ENCODE assay signal across 23 cellular contexts in the genomic region with DNA sequence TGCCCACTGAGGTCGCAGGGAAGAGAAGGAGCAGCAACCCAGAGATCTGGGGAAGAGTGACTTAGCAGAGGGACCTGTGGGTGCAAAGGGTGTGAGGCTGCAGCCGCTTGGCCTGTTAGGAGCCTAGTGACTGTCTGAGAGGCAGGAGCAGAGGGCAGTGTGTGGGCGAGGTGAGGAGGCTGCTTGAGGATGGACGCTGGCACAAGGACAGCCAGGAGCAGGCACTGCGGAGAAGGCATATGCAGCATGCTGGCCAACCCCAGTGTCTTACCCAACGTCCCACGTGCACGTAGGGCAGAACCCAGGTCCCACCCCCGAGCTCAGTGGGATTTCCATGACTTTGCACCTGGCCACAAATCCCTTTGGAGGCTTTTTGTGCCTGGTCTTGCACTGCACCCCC. TPM values are rescaled to one million over a fixed set of nuclear protein-coding genes. Genes with fewer than 3 reads are reported as not detected.
"Had no signal": no experiment of that assay in that cellular context is flagged by ENCODE, and none has a peak within 500 bp of the region (broad histone marks: within the 10 kb centered on the region; RNA-seq: fewer than 3 reads in every experiment).

No MANE protein-coding gene starts in this region.

- H3K9me3 ChIP-seq: lower lobe of right lung, prostate gland, right lobe of liver, tibial artery, upper lobe of right lung had no signal

- H3K4me3 ChIP-seq: coronary artery, hepatocyte, left ventricle myocardium inferior, lower lobe of right lung, prostate gland, right lobe of liver, tibial artery, upper lobe of right lung had no signal

- H3K27me3 Mint-ChIP-seq: memory B cell; stimulated activated naive CD8-positive, alpha-beta T cell treated with anti-CD3 and anti-CD28 coated beads, Interleukin-15, Interleukin-2, amounts not matched to agents 100 ng/mL and 50 ng/mL, for 24 hours had no signal

- H3K36me3 Mint-ChIP-seq: memory B cell; mesothelial cell of epicardium; natural killer cell; stimulated activated effector memory CD8-positive, alpha-beta T cell treated with anti-CD3 and anti-CD28 coated beads, Interleukin-12 subunit alpha, Interleukin-12 subunit beta, amount 100 ng/mL, for 72 hours had no signal

- H3K4me1 ChIP-seq: left ventricle myocardium inferior, parathyroid adenoma, right lobe of liver, tibial artery, upper lobe of right lung had no signal

- H3K27me3 ChIP-seq: hepatocyte, right lobe of liver, upper lobe of right lung had no signal

- DNase-seq: effector CD4-positive, alpha-beta T cell; foreskin melanocyte; head of caudate nucleus; kidney; left cardiac atrium; left ventricle myocardium inferior; lower lobe of right lung; natural killer cell; right lobe of liver; stimulated activated CD4-positive, alpha-beta T cell treated with anti-CD3 and anti-CD28 coated beads, Interleukin-4, amount 100 ng/mL, for 1 hour; stimulated activated CD8-positive, alpha-beta memory T cell treated with anti-CD3 and anti-CD28 coated beads, Interleukin-4, amount 100 ng/mL, for 48 hours; tibial artery; upper lobe of right lung had no signal

- H3K36me3 ChIP-seq: left ventricle myocardium inferior, lower lobe of right lung, prostate gland, right lobe of liver, tibial artery, upper lobe of right lung had no signal

- H3K27ac Mint-ChIP-seq: memory B cell; mesothelial cell of epicardium; natural killer cell; stimulated activated effector memory CD8-positive, alpha-beta T cell treated with anti-CD3 and anti-CD28 coated beads, Interleukin-12 subunit alpha, Interleukin-12 subunit beta, amount 100 ng/mL, for 72 hours; stimulated activated naive CD8-positive, alpha-beta T cell treated with anti-CD3 and anti-CD28 coated beads, Interleukin-15, Interleukin-2, amounts not matched to agents 100 ng/mL and 50 ng/mL, for 24 hours had no signal

- H3K79me2 ChIP-seq: hepatocyte had no signal

- H3K9ac ChIP-seq: parathyroid adenoma had no signal

- H3K4me3 Mint-ChIP-seq: memory B cell; mesothelial cell of epicardium; natural killer cell; stimulated activated effector memory CD8-positive, alpha-beta T cell treated with anti-CD3 and anti-CD28 coated beads, Interleukin-12 subunit alpha, Interleukin-12 subunit beta, amount 100 ng/mL, for 72 hours; stimulated activated naive CD8-positive, alpha-beta T cell treated with anti-CD3 and anti-CD28 coated beads, Interleukin-15, Interleukin-2, amounts not matched to agents 100 ng/mL and 50 ng/mL, for 24 hours had no signal

- H3K4me2 ChIP-seq: hepatocyte had no signal

- H2AFZ ChIP-seq: hepatocyte, parathyroid adenoma had no signal

- H3K9me3 Mint-ChIP-seq: memory B cell; mesothelial cell of epicardium; natural killer cell; stimulated activated effector memory CD8-positive, alpha-beta T cell treated with anti-CD3 and anti-CD28 coated beads, Interleukin-12 subunit alpha, Interleukin-12 subunit beta, amount 100 ng/mL, for 72 hours; stimulated activated naive CD8-positive, alpha-beta T cell treated with anti-CD3 and anti-CD28 coated beads, Interleukin-15, Interleukin-2, amounts not matched to agents 100 ng/mL and 50 ng/mL, for 24 hours had no signal

- H3K27ac ChIP-seq: coronary artery, hepatocyte, left ventricle myocardium inferior, lower lobe of right lung, parathyroid adenoma, prostate gland, right lobe of liver, tibial artery, upper lobe of right lung had no signal

- FAIRE-seq: kidney had no signal

- ATAC-seq: left cardiac atrium; lower lobe of right lung; natural killer cell; right lobe of liver; stimulated activated effector memory CD8-positive, alpha-beta T cell treated with anti-CD3 and anti-CD28 coated beads, Interleukin-12 subunit alpha, Interleukin-12 subunit beta, amount 100 ng/mL, for 72 hours; upper lobe of right lung had no signal

RNA-seq across cellular contexts. Expression of a gene that starts 54.1 kb away (rescaled TPM):
- total RNA-seq: dermis microvascular lymphatic vessel endothelial cell, hepatocyte, renal cortical epithelial cell had no signal
- polyA plus RNA-seq: hepatocyte had no signal
